In genomic region chr20:52256465-52256864, GRCh38 we compare ENCODE assay signal across 20 cellular contexts.
"Had no signal": no experiment of that assay in that cellular context is flagged by ENCODE, and none has a peak within 500 bp of the region (broad histone marks: within the 10 kb centered on the region; RNA-seq: fewer than 3 reads in every experiment).

No MANE protein-coding gene starts in this region.

- H3K36me3 Mint-ChIP-seq: natural killer cell; stimulated activated naive B cell treated with anti-CD40 and anti-IgM and Interleukin-4, amounts not matched to agents 10 μg/mL and 1 μg/mL and 100 μg/mL, for 72 hours had no signal

- ATAC-seq: heart left ventricle; natural killer cell; stimulated activated naive B cell treated with anti-CD40 and anti-IgM and Interleukin-4, amounts not matched to agents 10 μg/mL and 1 μg/mL and 100 μg/mL, for 72 hours; stimulated activated naive CD8-positive, alpha-beta T cell treated with anti-CD3 and anti-CD28 coated beads, Interleukin-15, amount 100 ng/mL, for 72 hours had no signal

- H3K4me1 Mint-ChIP-seq: endodermal cell; natural killer cell; neural crest cell; stimulated activated naive B cell treated with anti-CD40 and anti-IgM and Interleukin-4, amounts not matched to agents 10 μg/mL and 1 μg/mL and 100 μg/mL, for 72 hours; stimulated activated naive CD8-positive, alpha-beta T cell treated with anti-CD3 and anti-CD28 coated beads, Interleukin-15, amount 100 ng/mL, for 72 hours had no signal

- H3K4me3 ChIP-seq: coronary artery, heart left ventricle, ovary, right atrium auricular region, sigmoid colon, skin epidermis, thoracic aorta, transverse colon had no signal

- H3K36me3 ChIP-seq: heart left ventricle, ovary, right atrium auricular region, sigmoid colon, thoracic aorta, transverse colon had no signal

- H3K4me3 Mint-ChIP-seq: endodermal cell; mesothelial cell of epicardium; natural killer cell; neural crest cell; stimulated activated naive B cell treated with anti-CD40 and anti-IgM and Interleukin-4, amounts not matched to agents 10 μg/mL and 1 μg/mL and 100 μg/mL, for 72 hours; stimulated activated naive CD8-positive, alpha-beta T cell treated with anti-CD3 and anti-CD28 coated beads, Interleukin-15, amount 100 ng/mL, for 72 hours had no signal

- H3K4me1 ChIP-seq: heart left ventricle, right atrium auricular region, sigmoid colon, transverse colon had no signal

- H3K27ac ChIP-seq: coronary artery, heart left ventricle, ovary, right atrium auricular region, sigmoid colon, skin epidermis, thoracic aorta, transverse colon had no signal

- H3K27me3 ChIP-seq: ovary, right atrium auricular region, sigmoid colon, transverse colon had no signal

- H3K27ac Mint-ChIP-seq: endodermal cell; mesothelial cell of epicardium; natural killer cell; stimulated activated naive B cell treated with anti-CD40 and anti-IgM and Interleukin-4, amounts not matched to agents 10 μg/mL and 1 μg/mL and 100 μg/mL, for 72 hours; stimulated activated naive CD8-positive, alpha-beta T cell treated with anti-CD3 and anti-CD28 coated beads, Interleukin-15, amount 100 ng/mL, for 72 hours had no signal

- H3K9me3 ChIP-seq: ovary, right atrium auricular region, sigmoid colon, thoracic aorta, transverse colon had no signal

- DNase-seq: effector CD4-positive, alpha-beta T cell; endodermal cell; heart left ventricle; hippocampal formation; kidney glomerular epithelial cell; natural killer cell; ovary; sigmoid colon; stimulated activated CD4-positive, alpha-beta T cell treated with anti-CD3 and anti-CD28 coated beads, Interleukin-2, amount 100 ng/mL, for 24 hours; stimulated activated CD4-positive, alpha-beta T cell treated with anti-CD3 and anti-CD28 coated beads, Interleukin-4, amount 100 ng/mL, for 4 hours; stimulated activated naive B cell treated with anti-CD40 and anti-IgM and Interleukin-4, amounts not matched to agents 10 μg/mL and 1 μg/mL and 100 μg/mL, for 72 hours; stimulated activated naive CD8-positive, alpha-beta T cell treated with anti-CD3 and anti-CD28 coated beads, Interleukin-15, amount 100 ng/mL, for 72 hours; substantia nigra; transverse colon had no signal

- H3K9me3 Mint-ChIP-seq: natural killer cell had no signal
